ENCODE assay signal across 8 cellular contexts in the genomic region with DNA sequence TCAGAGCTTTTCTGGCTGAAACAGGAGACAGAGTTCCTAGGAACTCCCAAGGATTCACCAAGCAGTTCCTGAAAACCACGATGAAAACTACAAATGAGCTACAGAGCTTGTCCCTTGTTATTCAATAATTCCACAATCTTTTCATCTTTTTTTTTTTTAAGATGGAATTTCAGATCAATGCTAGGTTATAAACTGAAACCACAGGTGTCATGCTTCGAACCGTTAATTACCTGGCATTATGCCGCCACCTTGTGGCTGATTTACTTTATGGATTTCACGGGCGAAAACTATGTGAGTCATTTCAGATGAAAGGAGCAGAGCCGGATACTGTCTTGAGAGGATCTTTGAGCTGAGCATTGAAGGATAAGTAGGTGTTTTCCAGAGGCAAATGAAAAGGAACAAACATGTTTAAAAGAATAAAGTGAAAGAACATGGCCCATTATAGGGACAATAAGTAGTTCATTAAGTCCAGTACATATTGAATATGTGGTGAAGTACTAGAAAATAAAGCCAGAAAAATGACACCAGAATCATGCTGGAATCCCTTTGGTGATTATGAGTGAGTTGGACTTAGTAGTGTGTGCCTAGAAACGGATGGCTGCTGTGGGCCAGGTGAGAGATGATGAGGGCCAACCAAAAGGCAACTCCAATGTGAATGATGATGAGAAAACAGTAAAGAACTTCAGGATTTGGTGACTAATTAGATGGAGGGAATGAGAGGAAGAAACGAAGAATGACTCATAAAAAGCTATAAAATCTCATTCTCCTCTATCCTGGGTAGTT. TPM values are rescaled to one million over a fixed set of nuclear protein-coding genes. Genes with fewer than 3 reads are reported as not detected.
DNase-seq lines count a peak whose midpoint lies in the region; ATAC-seq and TF ChIP-seq lines count a peak whose summit lies in the region.

No MANE protein-coding gene starts in this region.

- BruUV-seq in PC-3 (replicated peaks; lab: Mats Ljungman, UMichigan): no TSS peak

- H3K9me3 Mint-ChIP-seq in CD8-positive, alpha-beta memory T cell: no peaks in the 10 kb centered on the region
- H3K9me3 Mint-ChIP-seq in nephron progenitor cell: no peaks in the 10 kb centered on the region

- H4K20me1 ChIP-seq in PC-3 (ENCODE audit: low read length): no peaks in the 10 kb centered on the region

- no peak overlapping the region for H3K27ac ChIP-seq in CD8-positive, alpha-beta memory T cell (ENCODE audit: low read depth, low read length)
- H3K27ac ChIP-seq in PC-3 (ENCODE audit: low read length) (peak overlapping the region; percentile 57), esophagus muscularis mucosa (replicated peaks in 1 of 4) (peak overlapping the region in 3 of 4 donors; percentile 19 to 62 (median 49))

- WGBS in esophagus muscularis mucosa: 13% methylated on average over 9 of the region's 9 CpGs

- H3K4me1 Mint-ChIP-seq in CD8-positive, alpha-beta memory T cell: peaks cover 8 to 19% (median 8%) of the 10 kb centered on the region in 3 donors
- peaks cover 24% of the 10 kb centered on the region for H3K4me1 Mint-ChIP-seq in nephron progenitor cell

- H3K79me2 ChIP-seq in PC-3 (ENCODE audit: low read length): no peaks in the 10 kb centered on the region

- no peak for TF ChIP-seq EP300 in esophagus muscularis mucosa (IDR thresholded peaks at IDR 0.05)

- H3K9me3 ChIP-seq in CD8-positive, alpha-beta memory T cell (ENCODE audit: low read length): no peaks in the 10 kb centered on the region
- no peaks in the 10 kb centered on the region for H3K9me3 ChIP-seq in PC-3 (ENCODE audit: low read length)
- H3K9me3 ChIP-seq in esophagus muscularis mucosa: no peaks in the 10 kb centered on the region

- H3K4me1 ChIP-seq in CD8-positive, alpha-beta memory T cell (ENCODE audit: insufficient read depth, low read length): no peaks in the 10 kb centered on the region
- H3K4me1 ChIP-seq in PC-3 (ENCODE audit: insufficient read depth, low read length) (peaks cover 33% of the 10 kb centered on the region), esophagus muscularis mucosa (peaks cover 12 to 21% (median 19%) of the 10 kb centered on the region in 4 donors)

- no peaks in the 10 kb centered on the region for H3K36me3 ChIP-seq in CD8-positive, alpha-beta memory T cell (ENCODE audit: insufficient read depth, low read length)
- no peaks in the 10 kb centered on the region for H3K36me3 ChIP-seq in PC-3 (ENCODE audit: low read depth, low read length)
- peaks cover 0 to 29% (median 4%) of the 10 kb centered on the region in 4 donors for H3K36me3 ChIP-seq in esophagus muscularis mucosa

- H3K36me3 Mint-ChIP-seq in CD8-positive, alpha-beta memory T cell: peaks cover 0 to 19% (median 2%) of the 10 kb centered on the region in 3 donors
- H3K36me3 Mint-ChIP-seq in nephron progenitor cell (ENCODE audit: low read depth): no peaks in the 10 kb centered on the region

- H3K27ac Mint-ChIP-seq in CD8-positive, alpha-beta memory T cell: peak overlapping the region in 5 of 8 donors; percentile 7 to 78 (median 27)
- H3K27ac Mint-ChIP-seq in nephron progenitor cell: no peak overlapping the region

- no peak overlapping the region for H2AFZ ChIP-seq in PC-3 (ENCODE audit: low read length)

- DNase-seq in CD8-positive, alpha-beta memory T cell: peak; percentile 64 to 82 (median 74)
- DNase-seq in GM20000 (ENCODE audit: low spot score) (peak; percentile 58), KBM-7 (peak; percentile 75), PC-3 (peak; percentile 95), esophagus muscularis mucosa (ENCODE audit: extremely low spot score) (peak; percentile 93), nephron progenitor cell (peak; percentile 74)
- DNase-seq in activated T-cell treated with anti-CD3 and anti-CD28 coated beads, Interleukin-2, amount 50 U/mL, for 1 hour: peak; percentile 75
- peak; percentile 75 for DNase-seq in stimulated activated naive CD4-positive, alpha-beta T cell treated with Interleukin-2 at 50 U/mL for 16 hours (lab: John Stamatoyannopoulos, UW)

- in situ Hi-C loops in KBM-7 (cut with MboI; ENCODE audit: low pct_unique_long_range_greater_than_20kb, low sequenced_read_pairs): loop anchor here (25.0 kb wide), 2 partner anchors 278 to 553 kb away; no protein-coding TSS in a partner anchor

- TF ChIP-seq CTCF in GM20000 (IDR thresholded peaks at IDR 0.05; ENCODE audit: extremely low read depth, missing control alignments) (peak; percentile 50), PC-3 (conservative IDR thresholded peaks at IDR 0.05; ENCODE audit: low read depth, low read length) (peak; percentile 95), esophagus muscularis mucosa (IDR thresholded peaks at IDR 0.05) (peak; percentile 71 to 83 (median 77)), nephron progenitor cell (IDR thresholded peaks at IDR 0.05) (peak; percentile 74)

- H3K27me3 ChIP-seq in CD8-positive, alpha-beta memory T cell (ENCODE audit: insufficient read depth, low read length, poor library complexity, severe bottlenecking): no peaks in the 10 kb centered on the region
- H3K27me3 ChIP-seq in PC-3 (ENCODE audit: low read length) (no peaks in the 10 kb centered on the region), esophagus muscularis mucosa (no peaks in the 10 kb centered on the region)

- peak; percentile 82 for ATAC-seq in PC-3

- POLR2A ChIA-PET in CD8-positive, alpha-beta memory T cell (lab: Charles Lee): interaction anchor here (0.5 kb wide), 1 partner anchor 564 kb away, joined by 4 read pairs; no protein-coding TSS in a partner anchor
- POLR2A ChIA-PET in PC-3 (lab: Charles Lee; ENCODE audit: unreplicated experiment): interaction anchor here (0.6 to 0.7 kb wide), 2 partner anchors 102 to 561 kb away, joined by 4 to 5 read pairs; no protein-coding TSS in a partner anchor

- no peak overlapping the region for H3K4me3 ChIP-seq in CD8-positive, alpha-beta memory T cell (ENCODE audit: low read length)
- H3K4me3 ChIP-seq in PC-3 (ENCODE audit: low read length) (no peak overlapping the region), esophagus muscularis mucosa (peak overlapping the region in 3 of 4 donors; percentile 15 to 34 (median 30))

- peak overlapping the region in 1 of 7 donors; percentile 5 for H3K4me3 Mint-ChIP-seq in CD8-positive, alpha-beta memory T cell
- no peak overlapping the region for H3K4me3 Mint-ChIP-seq in nephron progenitor cell

- CTCF ChIA-PET in CD8-positive, alpha-beta memory T cell (lab: Charles Lee): interaction anchor here (0.7 to 6.4 kb wide), 28 partner anchors 9 to 597 kb away, joined by 3 to 82 read pairs (median 6); partner anchors contain the start of gene DNAJB11
- CTCF ChIA-PET in PC-3 (lab: Charles Lee): interaction anchor here (0.5 to 3.3 kb wide), 14 partner anchors 16 to 557 kb away, joined by 3 to 28 read pairs (median 4); partner anchors contain the start of gene DNAJB11

- no peak for TF ChIP-seq POLR2A in esophagus muscularis mucosa (IDR thresholded peaks at IDR 0.05; ENCODE audit: low read depth)

- H3K4me2 ChIP-seq in PC-3 (ENCODE audit: low read length): peak overlapping the region; percentile 51

- peaks cover 3% of the 10 kb centered on the region for H3F3A ChIP-seq in PC-3 (ENCODE audit: low read length, unreplicated experiment)

- H3K27me3 Mint-ChIP-seq in CD8-positive, alpha-beta memory T cell: no peaks in the 10 kb centered on the region
- no peaks in the 10 kb centered on the region for H3K27me3 Mint-ChIP-seq in nephron progenitor cell (ENCODE audit: low read depth, poor library complexity)

- no peaks in the 10 kb centered on the region for H3K9me2 ChIP-seq in PC-3 (replicated peaks; ENCODE audit: low read length)

- H3K9ac ChIP-seq in PC-3 (ENCODE audit: low read length): no peak overlapping the region

- intact Hi-C loops in PC-3 (cut with micrococcal nuclease) (loop anchor here (1.0 to 10.0 kb wide), 6 partner anchors 76 to 557 kb away; partner anchors contain the start of gene ETV5), esophagus muscularis mucosa (cut with DNase I) (loop anchor here (2.0 to 5.0 kb wide), 2 partner anchors 283 to 558 kb away; no protein-coding TSS in a partner anchor)

RNA-seq across cellular contexts. Expression of gene CRYGS, which starts 3.5 kb away (rescaled TPM):
- 1 to 10 TPM; 2.7 to 3.0 TPM for total RNA-seq in CD8-positive, alpha-beta memory T cell
- polyA plus RNA-seq in CD8-positive, alpha-beta memory T cell: not detected
- 3.4 and 4.4 TPM in 2 replicates for total RNA-seq in PC-3 (2014; rRNA removed)
- total RNA-seq in esophagus muscularis mucosa: 1 to 10 TPM in 3 of 4 donors, under 1 TPM in 1; 0.32 to 2.1 (median 1.6) TPM

RNA-seq across cellular contexts. Expression of gene TBCCD1, which starts 26.5 kb away (rescaled TPM):
- total RNA-seq in CD8-positive, alpha-beta memory T cell: 10 to 100 TPM; 17.6 to 18.3 TPM
- 26.0 TPM for polyA plus RNA-seq in CD8-positive, alpha-beta memory T cell
- total RNA-seq in PC-3 (2014; rRNA removed) (16.6 and 17.0 TPM in 2 replicates), esophagus muscularis mucosa (10 to 100 TPM in 3 of 4 donors, 1 to 10 TPM in 1; 9.9 to 13.2 (median 11.5) TPM)

RNA-seq across cellular contexts. Expression of gene DNAJB11, which starts 29.9 kb away (rescaled TPM):
- total RNA-seq in CD8-positive, alpha-beta memory T cell: 10 to 100 TPM; 62.7 to 65.6 TPM
- 48.9 TPM for polyA plus RNA-seq in CD8-positive, alpha-beta memory T cell
- total RNA-seq in PC-3 (2014; rRNA removed) (117 and 120 TPM in 2 replicates), esophagus muscularis mucosa (10 to 100 TPM; 22.9 to 42.1 (median 25.0) TPM)

Comparison
In these comparisons a context has a peak if more than half of its experiments do, and no peak if none do; other contexts are left out.
1. H3K4me3 ChIP-seq: peak in esophagus muscularis mucosa (3 of 4); none in CD8-positive, alpha-beta memory T cell (single experiment) and PC-3 (single experiment).
2. Peak in every context shown above with its lines, with median percentiles within 50 percentile points of each other: DNase-seq and CTCF ChIP-seq.